In the genomic region with DNA sequence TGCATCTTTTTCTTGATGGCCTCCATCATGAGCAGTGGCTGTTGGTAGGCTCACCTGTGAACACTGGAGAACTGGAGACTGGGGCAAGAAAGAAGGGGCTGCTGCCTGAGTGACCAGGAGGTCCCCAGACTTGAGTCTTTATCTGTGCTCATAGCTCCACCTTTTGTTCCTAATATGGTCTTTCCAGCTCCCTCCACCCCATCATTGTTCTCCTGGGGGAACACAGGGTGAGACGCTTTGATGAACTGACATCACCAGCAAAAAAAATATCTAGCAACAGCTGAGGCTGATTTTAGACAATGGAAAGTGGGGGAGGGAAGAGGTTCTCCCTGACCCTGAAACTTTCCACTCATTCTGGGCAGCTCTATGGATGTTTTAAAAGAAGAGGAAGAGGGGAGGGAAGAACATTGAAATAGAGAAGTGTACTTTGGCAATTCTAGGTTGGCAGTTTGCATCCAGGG, we compare ENCODE assay signal across 9 cellular contexts. TPM values are rescaled to one million over a fixed set of nuclear protein-coding genes. Genes with fewer than 3 reads are reported as not detected.
DNase-seq lines count a peak whose midpoint lies in the region; ATAC-seq and TF ChIP-seq lines count a peak whose summit lies in the region.
"Had no signal": no experiment of that assay in that cellular context is flagged by ENCODE, and none has a peak within 500 bp of the region (broad histone marks: within the 10 kb centered on the region; RNA-seq: fewer than 3 reads in every experiment).

Gene TPM3, minus strand, starts transcription at position 111 of the 461 bp plus-strand sequence. Its CDS starts 82 bp downstream, at position 29.

- no peaks in the 10 kb centered on the region for H3K9me3 Mint-ChIP-seq in activated CD8-positive, alpha-beta T cell treated with anti-CD3 and anti-CD28 coated beads for 36 hours

- TF ChIP-seq CTCF in activated CD8-positive, alpha-beta T cell treated with anti-CD3 and anti-CD28 coated beads for 36 hours (IDR thresholded peaks at IDR 0.05): no peak
- TF ChIP-seq CTCF in hepatocyte (IDR thresholded peaks at IDR 0.05; ENCODE audit: poor library complexity): no peak
- no peak for TF ChIP-seq CTCF in spleen (IDR thresholded peaks at IDR 0.05 in 8 of 11, conservative IDR thresholded peaks at IDR 0.05 in 3 of 11)

- POLR2A ChIA-PET in activated CD8-positive, alpha-beta T cell treated with anti-CD3 and anti-CD28 coated beads for 36 hours (lab: Charles Lee): interaction anchor here (0.6 to 2.0 kb wide), 8 partner anchors 10 to 214 kb away, joined by 3 to 7 read pairs (median 3); partner anchors contain the start of genes JTB and UBAP2L

- peaks cover 16% of the 10 kb centered on the region for H3K27me3 Mint-ChIP-seq in activated CD8-positive, alpha-beta T cell treated with anti-CD3 and anti-CD28 coated beads for 36 hours

- no peak within 1 kb of the TSS for H3K4me2 ChIP-seq in hepatocyte

- H3K27me3 ChIP-seq in hepatocyte: peaks cover 3% of the 10 kb centered on the region
- peaks cover 0 to 4% (median 0%) of the 10 kb centered on the region in 7 donors for H3K27me3 ChIP-seq in spleen (replicated peaks in 1 of 7)

- H3K4me3 Mint-ChIP-seq in activated CD8-positive, alpha-beta T cell treated with anti-CD3 and anti-CD28 coated beads for 36 hours: no peak within 1 kb of the TSS

- intact Hi-C loops in activated CD8-positive, alpha-beta T cell treated with anti-CD3 and anti-CD28 coated beads for 36 hours (cut with micrococcal nuclease): no loop called here
- intact Hi-C loops in spleen (cut with DNase I; ENCODE audit: low total_unique reads): no loop called here

- H3K27ac Mint-ChIP-seq in activated CD8-positive, alpha-beta T cell treated with anti-CD3 and anti-CD28 coated beads for 36 hours: peak within 1 kb of the TSS; percentile 20

- H3K9me2 ChIP-seq in hepatocyte (replicated peaks; ENCODE audit: insufficient read depth): no peaks in the 10 kb centered on the region

- CTCF ChIA-PET in activated CD8-positive, alpha-beta T cell treated with anti-CD3 and anti-CD28 coated beads for 36 hours (lab: Charles Lee): interaction anchor here (1.0 to 1.4 kb wide), 4 partner anchors 72 to 143 kb away, joined by 3 to 7 read pairs (median 4); no protein-coding TSS in a partner anchor

- H3K27ac ChIP-seq in hepatocyte: no peak within 1 kb of the TSS
- H3K27ac ChIP-seq in spleen: peak within 1 kb of the TSS in 2 of 8 donors; percentile 7 to 25

- no peak within 1 kb of the TSS for H3K4me3 ChIP-seq in hepatocyte
- H3K4me3 ChIP-seq in spleen: no peak within 1 kb of the TSS
- H3K4me3 ChIP-seq: skin epidermis had no signal

- WGBS in hepatocyte (ENCODE audit: low lambda C conversion rate, missing lambda C conversion rate): 43% methylated on average over 1 of the region's 1 CpG
- WGBS in spleen, 5 donors: 3 to 18% (median 7%) methylated on average over 1 of the region's 1 CpG

- peaks cover 5% of the 10 kb centered on the region for H3K4me1 Mint-ChIP-seq in activated CD8-positive, alpha-beta T cell treated with anti-CD3 and anti-CD28 coated beads for 36 hours (ENCODE audit: low read depth)

- H4K20me1 ChIP-seq in hepatocyte (ENCODE audit: insufficient read depth, poor library complexity, severe bottlenecking): no peaks in the 10 kb centered on the region

- peak; percentile 84 for DNase-seq in LHCN-M2 (ENCODE audit: low read depth)
- no peak for DNase-seq in activated CD8-positive, alpha-beta T cell treated with anti-CD3 and anti-CD28 coated beads for 36 hours
- no peak for DNase-seq in hepatocyte (ENCODE audit: low spot score)
- DNase-seq in spleen: no peak
- no peak for DNase-seq in NCI-H2227 (lab: John Stamatoyannopoulos, UW; ENCODE audit: unreplicated experiment)
- no peak for DNase-seq in NCI-H446 (lab: John Stamatoyannopoulos, UW)

- no peaks in the 10 kb centered on the region for H3K36me3 Mint-ChIP-seq in activated CD8-positive, alpha-beta T cell treated with anti-CD3 and anti-CD28 coated beads for 36 hours (ENCODE audit: low read depth)

- H3K4me1 ChIP-seq in hepatocyte (ENCODE audit: insufficient read depth): no peaks in the 10 kb centered on the region
- H3K4me1 ChIP-seq in spleen: peaks cover 0 to 23% (median 4%) of the 10 kb centered on the region in 6 donors

- no peaks in the 10 kb centered on the region for H3K79me2 ChIP-seq in hepatocyte

- no peak for TF ChIP-seq POLR2A in spleen (IDR thresholded peaks at IDR 0.05)

- H3K36me3 ChIP-seq in hepatocyte (replicated peaks; ENCODE audit: insufficient read depth, low read depth) (no peaks in the 10 kb centered on the region), spleen (no peaks in the 10 kb centered on the region)

- no peak within 1 kb of the TSS for H2AFZ ChIP-seq in hepatocyte

- peak; percentile 20 for ATAC-seq in activated CD8-positive, alpha-beta T cell treated with anti-CD3 and anti-CD28 coated beads for 36 hours
- ATAC-seq in HG03565 (IDR thresholded peaks at IDR 0.05; ENCODE audit: unreplicated experiment): no peak
- no peak for ATAC-seq in GM21526 (IDR thresholded peaks at IDR 0.05; ENCODE audit: low FRiP score, unreplicated experiment)

- H3K9me3 ChIP-seq in hepatocyte (ENCODE audit: low read depth) (no peaks in the 10 kb centered on the region), spleen (no peaks in the 10 kb centered on the region)

RNA-seq across cellular contexts. Expression of gene TPM3, which starts in this region (rescaled TPM):
- total RNA-seq in LHCN-M2 (2014; rRNA removed): 1,027 and 1,163 TPM in 2 replicates
- polyA plus RNA-seq in LHCN-M2 (2012): 580 TPM
- 100 to 1,000 TPM; 591 to 597 TPM for total RNA-seq in activated CD8-positive, alpha-beta T cell treated with anti-CD3 and anti-CD28 coated beads for 36 hours
- 440 and 441 TPM in 2 replicates for total RNA-seq in hepatocyte
- 302 and 321 TPM in 2 replicates for polyA plus RNA-seq in hepatocyte
- 100 to 1,000 TPM; 383 to 596 (median 456) TPM for total RNA-seq in spleen
- polyA plus RNA-seq in spleen: 100 to 1,000 TPM; 221 to 315 (median 240) TPM
